ENCODE assay signal across 18 cellular contexts in the genomic region with DNA sequence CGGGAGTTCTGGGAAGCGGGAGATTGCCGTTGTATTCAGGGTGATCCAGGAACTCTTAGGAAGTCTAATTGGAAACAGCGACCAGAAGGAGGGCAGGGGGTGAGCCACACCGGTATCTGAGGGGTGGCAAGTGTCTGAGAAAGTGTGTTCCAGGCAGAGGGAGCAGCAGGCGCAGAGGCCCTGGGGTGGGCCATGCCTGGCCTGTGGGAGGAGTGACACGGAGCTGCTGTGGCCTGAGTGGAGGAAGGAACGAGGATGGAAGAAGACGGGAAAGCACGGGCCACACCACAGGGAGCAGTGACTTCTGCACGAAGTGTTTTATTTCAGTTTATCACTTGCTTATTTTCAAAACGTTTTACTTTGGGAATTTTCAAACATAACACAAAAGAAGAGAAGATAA. TPM values are rescaled to one million over a fixed set of nuclear protein-coding genes. Genes with fewer than 3 reads are reported as not detected.
DNase-seq lines count a peak whose midpoint lies in the region; ATAC-seq lines count a peak whose summit lies in the region.
"Had no signal": no experiment of that assay in that cellular context is flagged by ENCODE, and none has a peak within 500 bp of the region (broad histone marks: within the 10 kb centered on the region; RNA-seq: fewer than 3 reads in every experiment).

No MANE protein-coding gene starts in this region.

- CTCF ChIA-PET in activated naive CD4-positive, alpha-beta T cell treated with anti-CD3 and anti-CD28 coated beads for 36 hours (lab: Charles Lee) = interaction anchor here (1.4 kb wide), 1 partner anchor 43 kb away, joined by 5 read pairs; no protein-coding TSS in a partner anchor
- CTCF ChIA-PET in activated naive CD4-positive, alpha-beta T cell treated with anti-CD3 and anti-CD28 coated beads, Interleukin-2, amount 10 ng/mL, durations not matched to agents 7 days and 5 days (lab: Charles Lee) = no interaction called here

- intact Hi-C loops in activated naive CD4-positive, alpha-beta T cell treated with anti-CD3 and anti-CD28 coated beads for 36 hours (cut with micrococcal nuclease) = no loop called here

- no peaks in the 10 kb centered on the region for H3K27me3 Mint-ChIP-seq in activated naive CD4-positive, alpha-beta T cell treated with anti-CD3 and anti-CD28 coated beads for 36 hours (ENCODE audit: low read depth)
- H3K27me3 Mint-ChIP-seq in activated naive CD4-positive, alpha-beta T cell treated with anti-CD3 and anti-CD28 coated beads, Interleukin-2, amount 10 ng/mL, durations not matched to agents 7 days and 5 days = no peaks in the 10 kb centered on the region
- no peaks in the 10 kb centered on the region for H3K27me3 Mint-ChIP-seq in central memory CD8-positive, alpha-beta T cell
- H3K27me3 Mint-ChIP-seq: B cell; CD4-positive, CD25-positive, alpha-beta regulatory T cell had no signal

- H3K9me3 Mint-ChIP-seq in activated naive CD4-positive, alpha-beta T cell treated with anti-CD3 and anti-CD28 coated beads for 36 hours = peaks cover 11% of the 10 kb centered on the region
- H3K9me3 Mint-ChIP-seq in activated naive CD4-positive, alpha-beta T cell treated with anti-CD3 and anti-CD28 coated beads, Interleukin-2, amount 10 ng/mL, durations not matched to agents 7 days and 5 days = peaks cover 13% of the 10 kb centered on the region
- H3K9me3 Mint-ChIP-seq in central memory CD8-positive, alpha-beta T cell = peaks cover 9% of the 10 kb centered on the region
- peaks cover 4% of the 10 kb centered on the region for H3K9me3 Mint-ChIP-seq in stimulated activated effector memory CD8-positive, alpha-beta T cell treated with anti-CD3 and anti-CD28 coated beads, Interleukin-12 subunit alpha, Interleukin-12 subunit beta, amount 100 ng/mL, for 72 hours

- no peaks in the 10 kb centered on the region for H3K4me1 Mint-ChIP-seq in activated naive CD4-positive, alpha-beta T cell treated with anti-CD3 and anti-CD28 coated beads for 36 hours (ENCODE audit: low read depth)
- H3K4me1 Mint-ChIP-seq in activated naive CD4-positive, alpha-beta T cell treated with anti-CD3 and anti-CD28 coated beads, Interleukin-2, amount 10 ng/mL, durations not matched to agents 7 days and 5 days = no peaks in the 10 kb centered on the region
- no peaks in the 10 kb centered on the region for H3K4me1 Mint-ChIP-seq in central memory CD8-positive, alpha-beta T cell
- no peaks in the 10 kb centered on the region for H3K4me1 Mint-ChIP-seq in stimulated activated effector memory CD8-positive, alpha-beta T cell treated with anti-CD3 and anti-CD28 coated beads, Interleukin-12 subunit alpha, Interleukin-12 subunit beta, amount 100 ng/mL, for 72 hours
- H3K4me1 Mint-ChIP-seq: B cell, GM23338, H9 had no signal

- DNase-seq in activated naive CD4-positive, alpha-beta T cell treated with anti-CD3 and anti-CD28 coated beads for 36 hours = no peak
- no peak for DNase-seq in activated naive CD4-positive, alpha-beta T cell treated with anti-CD3 and anti-CD28 coated beads, Interleukin-2, amount 10 ng/mL, durations not matched to agents 7 days and 5 days
- DNase-seq in central memory CD8-positive, alpha-beta T cell (ENCODE audit: low spot score in 2 of 2) = no peak
- DNase-seq in stimulated activated effector memory CD8-positive, alpha-beta T cell treated with anti-CD3 and anti-CD28 coated beads, Interleukin-12 subunit alpha, Interleukin-12 subunit beta, amount 100 ng/mL, for 72 hours (ENCODE audit: low spot score in 2 of 2) = no peak
- no peak for DNase-seq in EL
- DNase-seq: Caco-2; CD4-positive, CD25-positive, alpha-beta regulatory T cell; CD8-positive, alpha-beta T cell; DMS153; DND-41; GDM1; H9 had no signal

- ATAC-seq in central memory CD8-positive, alpha-beta T cell (replicated peaks; ENCODE audit: extremely low read depth, poor library complexity, severe bottlenecking) = no peak
- ATAC-seq in stimulated activated effector memory CD8-positive, alpha-beta T cell treated with anti-CD3 and anti-CD28 coated beads, Interleukin-12 subunit alpha, Interleukin-12 subunit beta, amount 100 ng/mL, for 72 hours = no peak
- ATAC-seq in HG03108 (IDR thresholded peaks at IDR 0.05; ENCODE audit: unreplicated experiment) = no peak
- ATAC-seq: CD8-positive, alpha-beta T cell; GM12878; GM23338; HCT116 had no signal

- peak overlapping the region; percentile 20 for H3K27ac Mint-ChIP-seq in activated naive CD4-positive, alpha-beta T cell treated with anti-CD3 and anti-CD28 coated beads for 36 hours
- no peak overlapping the region for H3K27ac Mint-ChIP-seq in activated naive CD4-positive, alpha-beta T cell treated with anti-CD3 and anti-CD28 coated beads, Interleukin-2, amount 10 ng/mL, durations not matched to agents 7 days and 5 days
- peak overlapping the region; percentile 23 for H3K27ac Mint-ChIP-seq in central memory CD8-positive, alpha-beta T cell (ENCODE audit: low read depth)
- H3K27ac Mint-ChIP-seq in stimulated activated effector memory CD8-positive, alpha-beta T cell treated with anti-CD3 and anti-CD28 coated beads, Interleukin-12 subunit alpha, Interleukin-12 subunit beta, amount 100 ng/mL, for 72 hours = peak overlapping the region; percentile 17
- H3K27ac Mint-ChIP-seq: B cell; CD8-positive, alpha-beta T cell; GM23338; H9 had no signal

- H3K36me3 Mint-ChIP-seq in activated naive CD4-positive, alpha-beta T cell treated with anti-CD3 and anti-CD28 coated beads for 36 hours (ENCODE audit: low read depth) = peaks cover 16% of the 10 kb centered on the region
- peaks cover 5% of the 10 kb centered on the region for H3K36me3 Mint-ChIP-seq in activated naive CD4-positive, alpha-beta T cell treated with anti-CD3 and anti-CD28 coated beads, Interleukin-2, amount 10 ng/mL, durations not matched to agents 7 days and 5 days
- peaks cover 3% of the 10 kb centered on the region for H3K36me3 Mint-ChIP-seq in central memory CD8-positive, alpha-beta T cell (ENCODE audit: insufficient read depth)
- H3K36me3 Mint-ChIP-seq in stimulated activated effector memory CD8-positive, alpha-beta T cell treated with anti-CD3 and anti-CD28 coated beads, Interleukin-12 subunit alpha, Interleukin-12 subunit beta, amount 100 ng/mL, for 72 hours = no peaks in the 10 kb centered on the region

- H3K4me3 Mint-ChIP-seq in activated naive CD4-positive, alpha-beta T cell treated with anti-CD3 and anti-CD28 coated beads for 36 hours = no peak overlapping the region
- no peak overlapping the region for H3K4me3 Mint-ChIP-seq in activated naive CD4-positive, alpha-beta T cell treated with anti-CD3 and anti-CD28 coated beads, Interleukin-2, amount 10 ng/mL, durations not matched to agents 7 days and 5 days
- H3K4me3 Mint-ChIP-seq in central memory CD8-positive, alpha-beta T cell = no peak overlapping the region
- H3K4me3 Mint-ChIP-seq in stimulated activated effector memory CD8-positive, alpha-beta T cell treated with anti-CD3 and anti-CD28 coated beads, Interleukin-12 subunit alpha, Interleukin-12 subunit beta, amount 100 ng/mL, for 72 hours = no peak overlapping the region
- H3K4me3 Mint-ChIP-seq: B cell; CD4-positive, CD25-positive, alpha-beta regulatory T cell; CD8-positive, alpha-beta T cell; GM23338; H9 had no signal

RNA-seq across cellular contexts. Expression of gene PER3, which starts 11.3 kb away (rescaled TPM):
- total RNA-seq in activated naive CD4-positive, alpha-beta T cell treated with anti-CD3 and anti-CD28 coated beads for 36 hours = 1 to 10 TPM; 2.9 to 3.1 TPM

RNA-seq across cellular contexts. Expression of gene VAMP3, which starts 24.3 kb away (rescaled TPM):
- total RNA-seq in activated naive CD4-positive, alpha-beta T cell treated with anti-CD3 and anti-CD28 coated beads for 36 hours = 10 to 100 TPM; 16.7 to 19.4 TPM

RNA-seq across cellular contexts. Expression of gene UTS2, which starts 57.5 kb away (rescaled TPM):
- total RNA-seq in activated naive CD4-positive, alpha-beta T cell treated with anti-CD3 and anti-CD28 coated beads for 36 hours = not detected
- total RNA-seq: GM12878, GM23338, H4, H9 had no signal
